17 cellular contexts compared by ENCODE assay signal in the genomic region with DNA sequence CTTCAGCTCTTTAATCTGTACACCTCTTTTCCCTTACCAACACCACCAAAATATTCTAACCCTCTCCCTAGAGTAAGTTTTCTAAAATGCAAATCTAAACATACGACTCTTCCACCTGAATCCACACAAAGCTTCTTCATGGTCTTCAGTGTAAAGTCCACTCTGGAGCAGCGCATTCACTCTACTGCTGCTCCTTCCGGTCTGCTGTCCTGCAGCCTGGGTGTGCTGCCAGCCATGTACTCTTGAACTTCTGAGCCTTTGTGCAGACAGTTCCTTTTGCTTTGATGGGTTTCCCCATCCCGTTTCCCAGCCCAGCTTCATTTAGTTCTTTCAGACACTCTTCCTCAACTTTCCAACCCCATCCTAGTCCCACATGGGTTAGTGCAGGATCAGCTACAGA.
DNase-seq lines count a peak whose midpoint lies in the region; ATAC-seq and TF ChIP-seq lines count a peak whose summit lies in the region.
"Had no signal": no experiment of that assay in that cellular context is flagged by ENCODE, and none has a peak within 500 bp of the region (broad histone marks: within the 10 kb centered on the region; RNA-seq: fewer than 3 reads in every experiment).

No MANE protein-coding gene starts in this region.

- no peak for TF ChIP-seq CTCF in nephron progenitor cell (IDR thresholded peaks at IDR 0.05)
- no peak for TF ChIP-seq CTCF in A673 (conservative IDR thresholded peaks at IDR 0.05; ENCODE audit: low read depth, low read length)

- peaks cover 23% of the 10 kb centered on the region for H3K4me1 Mint-ChIP-seq in activated CD4-positive, alpha-beta memory T cell treated with anti-CD3 and anti-CD28 coated beads, Interleukin-2, amount 10 ng/mL, durations not matched to agents 7 days and 5 days
- peaks cover 12% of the 10 kb centered on the region for H3K4me1 Mint-ChIP-seq in activated CD4-positive, alpha-beta memory T cell treated with anti-CD3 and anti-CD28 coated beads for 36 hours (ENCODE audit: low read depth)
- H3K4me1 Mint-ChIP-seq in activated T-helper 17 cell treated with anti-CD3 and anti-CD28 coated beads, Interleukin-2, amount 50 U/mL, for 72 hours = peaks cover 11% of the 10 kb centered on the region
- no peaks in the 10 kb centered on the region for H3K4me1 Mint-ChIP-seq in nephron progenitor cell

- no peaks in the 10 kb centered on the region for H3K27me3 ChIP-seq in BLaER1
- no peaks in the 10 kb centered on the region for H3K27me3 ChIP-seq in A673 (replicated peaks; ENCODE audit: insufficient read depth, low read depth, low read length, poor library complexity)

- H3K4me3 Mint-ChIP-seq in activated CD4-positive, alpha-beta memory T cell treated with anti-CD3 and anti-CD28 coated beads, Interleukin-2, amount 10 ng/mL, durations not matched to agents 7 days and 5 days = no peak overlapping the region
- no peak overlapping the region for H3K4me3 Mint-ChIP-seq in activated CD4-positive, alpha-beta memory T cell treated with anti-CD3 and anti-CD28 coated beads for 36 hours
- H3K4me3 Mint-ChIP-seq in activated T-helper 17 cell treated with anti-CD3 and anti-CD28 coated beads, Interleukin-2, amount 50 U/mL, for 72 hours = no peak overlapping the region
- H3K4me3 Mint-ChIP-seq in nephron progenitor cell = no peak overlapping the region
- H3K4me3 Mint-ChIP-seq: CD14-positive monocyte; CD8-positive, alpha-beta T cell had no signal

- H3K36me3 ChIP-seq in BLaER1 (no peaks in the 10 kb centered on the region), A673 (ENCODE audit: insufficient read depth, low read length, poor library complexity, severe bottlenecking) (no peaks in the 10 kb centered on the region)

- H3K9ac ChIP-seq in BLaER1 = no peak overlapping the region
- H3K9ac ChIP-seq: GM23248 had no signal

- no peak for ATAC-seq in activated T-helper 17 cell treated with anti-CD3 and anti-CD28 coated beads, Interleukin-2, amount 50 U/mL, for 72 hours (replicated peaks)
- no peak for ATAC-seq in GM18519 (IDR thresholded peaks at IDR 0.05; ENCODE audit: low FRiP score, unreplicated experiment)
- ATAC-seq: CD8-positive, alpha-beta T cell had no signal

- intact Hi-C loops in activated CD4-positive, alpha-beta memory T cell treated with anti-CD3 and anti-CD28 coated beads for 36 hours (cut with micrococcal nuclease) = no loop called here
- intact Hi-C loops in A673 (cut with micrococcal nuclease; ENCODE audit: unreplicated experiment) = no loop called here

- H3K4me1 ChIP-seq in BLaER1 = peaks cover 35% of the 10 kb centered on the region
- H3K4me1 ChIP-seq in A673 (ENCODE audit: insufficient read depth, low read length, poor library complexity, severe bottlenecking) = no peaks in the 10 kb centered on the region

- H3K27me3 Mint-ChIP-seq in activated CD4-positive, alpha-beta memory T cell treated with anti-CD3 and anti-CD28 coated beads, Interleukin-2, amount 10 ng/mL, durations not matched to agents 7 days and 5 days = no peaks in the 10 kb centered on the region
- H3K27me3 Mint-ChIP-seq in activated CD4-positive, alpha-beta memory T cell treated with anti-CD3 and anti-CD28 coated beads for 36 hours = no peaks in the 10 kb centered on the region
- no peaks in the 10 kb centered on the region for H3K27me3 Mint-ChIP-seq in activated T-helper 17 cell treated with anti-CD3 and anti-CD28 coated beads, Interleukin-2, amount 50 U/mL, for 72 hours
- peaks cover 12% of the 10 kb centered on the region for H3K27me3 Mint-ChIP-seq in nephron progenitor cell (ENCODE audit: low read depth, poor library complexity)

- no peaks in the 10 kb centered on the region for H3K9me3 Mint-ChIP-seq in activated CD4-positive, alpha-beta memory T cell treated with anti-CD3 and anti-CD28 coated beads, Interleukin-2, amount 10 ng/mL, durations not matched to agents 7 days and 5 days
- H3K9me3 Mint-ChIP-seq in activated CD4-positive, alpha-beta memory T cell treated with anti-CD3 and anti-CD28 coated beads for 36 hours = no peaks in the 10 kb centered on the region
- no peaks in the 10 kb centered on the region for H3K9me3 Mint-ChIP-seq in activated T-helper 17 cell treated with anti-CD3 and anti-CD28 coated beads, Interleukin-2, amount 50 U/mL, for 72 hours
- no peaks in the 10 kb centered on the region for H3K9me3 Mint-ChIP-seq in nephron progenitor cell
- H3K9me3 Mint-ChIP-seq: CD8-positive, alpha-beta T cell had no signal

- H3K27ac ChIP-seq in BLaER1 (no peak overlapping the region), A673 (ENCODE audit: low read depth, low read length, poor library complexity, severe bottlenecking) (no peak overlapping the region)
- H3K27ac ChIP-seq: 22Rv1, GM23248 had no signal

- H3K4me2 ChIP-seq in BLaER1 = peak overlapping the region; percentile 53; the same call in 1 of the 2 replicates

- no peaks in the 10 kb centered on the region for H3K36me3 Mint-ChIP-seq in activated CD4-positive, alpha-beta memory T cell treated with anti-CD3 and anti-CD28 coated beads, Interleukin-2, amount 10 ng/mL, durations not matched to agents 7 days and 5 days (ENCODE audit: low read depth)
- no peaks in the 10 kb centered on the region for H3K36me3 Mint-ChIP-seq in activated CD4-positive, alpha-beta memory T cell treated with anti-CD3 and anti-CD28 coated beads for 36 hours
- no peaks in the 10 kb centered on the region for H3K36me3 Mint-ChIP-seq in activated T-helper 17 cell treated with anti-CD3 and anti-CD28 coated beads, Interleukin-2, amount 50 U/mL, for 72 hours (ENCODE audit: low read depth)
- H3K36me3 Mint-ChIP-seq in nephron progenitor cell (ENCODE audit: low read depth) = no peaks in the 10 kb centered on the region
- H3K36me3 Mint-ChIP-seq: CD8-positive, alpha-beta T cell had no signal

- H3K4me3 ChIP-seq in BLaER1 (no peak overlapping the region), A673 (ENCODE audit: low read depth, low read length, poor library complexity, severe bottlenecking) (no peak overlapping the region)
- H3K4me3 ChIP-seq: GM23248 had no signal

- H3K9me3 ChIP-seq in BLaER1 (no peaks in the 10 kb centered on the region), A673 (ENCODE audit: low read depth, low read length, poor library complexity, severe bottlenecking) (no peaks in the 10 kb centered on the region)

- peak overlapping the region; percentile 42 for H3K27ac Mint-ChIP-seq in activated CD4-positive, alpha-beta memory T cell treated with anti-CD3 and anti-CD28 coated beads, Interleukin-2, amount 10 ng/mL, durations not matched to agents 7 days and 5 days
- no peak overlapping the region for H3K27ac Mint-ChIP-seq in activated CD4-positive, alpha-beta memory T cell treated with anti-CD3 and anti-CD28 coated beads for 36 hours
- H3K27ac Mint-ChIP-seq in activated T-helper 17 cell treated with anti-CD3 and anti-CD28 coated beads, Interleukin-2, amount 50 U/mL, for 72 hours = peak overlapping the region; percentile 18
- H3K27ac Mint-ChIP-seq in nephron progenitor cell = peak overlapping the region; percentile 11
- H3K27ac Mint-ChIP-seq: CD8-positive, alpha-beta T cell had no signal

- DNase-seq in activated CD4-positive, alpha-beta memory T cell treated with anti-CD3 and anti-CD28 coated beads, Interleukin-2, amount 10 ng/mL, durations not matched to agents 7 days and 5 days = no peak
- no peak for DNase-seq in activated CD4-positive, alpha-beta memory T cell treated with anti-CD3 and anti-CD28 coated beads for 36 hours
- DNase-seq in nephron progenitor cell = no peak
- DNase-seq in NCI-H2081 (lab: John Stamatoyannopoulos, UW) = no peak
- no peak for DNase-seq in A673 (ENCODE audit: low spot score)
- DNase-seq: AML-193; CD8-positive, alpha-beta T cell; COR-L47; DND-41; GDM1; GM23248; H7 had no signal

- no peaks in the 10 kb centered on the region for H4K20me1 ChIP-seq in BLaER1

- POLR2A ChIA-PET in activated CD4-positive, alpha-beta memory T cell treated with anti-CD3 and anti-CD28 coated beads, Interleukin-2, amount 10 ng/mL, durations not matched to agents 7 days and 5 days (lab: Charles Lee) = interaction anchor here (2.7 kb wide), 1 partner anchor 10 kb away, joined by 9 read pairs; no protein-coding TSS in a partner anchor
- POLR2A ChIA-PET in activated CD4-positive, alpha-beta memory T cell treated with anti-CD3 and anti-CD28 coated beads for 36 hours (lab: Charles Lee) = no interaction called here
- POLR2A ChIA-PET in A673 (lab: Charles Lee; ENCODE audit: low non-redundant PET) = no interaction called here

- no TSS peak for BruUV-seq in A673 (replicated peaks; lab: Mats Ljungman, UMichigan)

- CTCF ChIA-PET in activated CD4-positive, alpha-beta memory T cell treated with anti-CD3 and anti-CD28 coated beads, Interleukin-2, amount 10 ng/mL, durations not matched to agents 7 days and 5 days (lab: Charles Lee) = interaction anchor here (0.7 kb wide), 1 partner anchor 422 kb away, joined by 3 read pairs; no protein-coding TSS in a partner anchor
- CTCF ChIA-PET in activated CD4-positive, alpha-beta memory T cell treated with anti-CD3 and anti-CD28 coated beads for 36 hours (lab: Charles Lee) = interaction anchor here (0.5 kb wide), 1 partner anchor 452 kb away, joined by 3 read pairs; no protein-coding TSS in a partner anchor
- CTCF ChIA-PET in A673 (lab: Charles Lee) = no interaction called here
